Comparison of ENCODE assay signal across 24 cellular contexts in genomic region chr3:188476930-188477329, GRCh38.
DNase-seq lines count a peak whose midpoint lies in the region; ATAC-seq and TF ChIP-seq lines count a peak whose summit lies in the region.
"Had no signal": no experiment of that assay in that cellular context is flagged by ENCODE, and none has a peak within 500 bp of the region (broad histone marks: within the 10 kb centered on the region; RNA-seq: fewer than 3 reads in every experiment).

No MANE protein-coding gene starts in this region.

- no peaks in the 10 kb centered on the region for H3K36me3 Mint-ChIP-seq in GM23338 (ENCODE audit: low read depth)
- no peaks in the 10 kb centered on the region for H3K36me3 Mint-ChIP-seq in chondrocyte (ENCODE audit: low read depth)

- no peaks in the 10 kb centered on the region for H3K36me3 ChIP-seq in GM23338 (ENCODE audit: insufficient read depth)

- H3K27ac ChIP-seq in GM23338 (ENCODE audit: low read depth) (peak overlapping the region; percentile 28; the same call in 1 of the 2 replicates), right cardiac atrium (ENCODE audit: low read length) (peak overlapping the region; percentile 68)
- H3K27ac ChIP-seq: dorsolateral prefrontal cortex, SK-N-MC, testis had no signal

- POLR2A ChIA-PET in HEK293T (lab: Yijun Ruan, JAX), result no interaction called here

- H3K4me3 Mint-ChIP-seq in GM23338, result no peak overlapping the region
- no peak overlapping the region for H3K4me3 Mint-ChIP-seq in chondrocyte (ENCODE audit: unreplicated experiment)
- H3K4me3 Mint-ChIP-seq: activated naive CD8-positive, alpha-beta T cell treated with anti-CD3 and anti-CD28 coated beads for 36 hours had no signal

- no peaks in the 10 kb centered on the region for H3K9me2 ChIP-seq in GM23338 (ENCODE audit: insufficient read depth)

- H4K20me1 ChIP-seq in GM23338 (replicated peaks; ENCODE audit: insufficient read depth), result no peaks in the 10 kb centered on the region

- ATAC-seq in GM23338 (no peak), right cardiac atrium (peak; percentile 12 to 56), sciatic nerve (peak; percentile 85), HG03135 (IDR thresholded peaks at IDR 0.05; ENCODE audit: unreplicated experiment) (no peak)
- ATAC-seq: K562 had no signal

- no peaks in the 10 kb centered on the region; the same call in 1 of the 2 replicates for H3K4me1 ChIP-seq in GM23338 (ENCODE audit: insufficient read depth)
- H3K4me1 ChIP-seq in right cardiac atrium (ENCODE audit: control insufficient read depth, insufficient read depth, low read length), result peaks cover 5% of the 10 kb centered on the region
- H3K4me1 ChIP-seq: testis had no signal

- H3K79me2 ChIP-seq in GM23338 (replicated peaks; ENCODE audit: insufficient read depth), result no peaks in the 10 kb centered on the region

- intact Hi-C loops in right cardiac atrium (cut with DNase I) (no loop called here), sciatic nerve (cut with DNase I) (no loop called here)

- H3K27ac Mint-ChIP-seq in GM23338 (peak overlapping the region; percentile 26; the same call in 1 of the 2 replicates), chondrocyte (ENCODE audit: unreplicated experiment) (peak overlapping the region; percentile 72)
- H3K27ac Mint-ChIP-seq: activated naive CD8-positive, alpha-beta T cell treated with anti-CD3 and anti-CD28 coated beads for 36 hours had no signal

- H3K4me1 Mint-ChIP-seq in GM23338 (peaks cover 16% of the 10 kb centered on the region; the same call in 2 of the 3 replicates), chondrocyte (ENCODE audit: low read depth) (peaks cover 61% of the 10 kb centered on the region)

- H3K4me3 ChIP-seq in GM23338 (no peak overlapping the region), right cardiac atrium (ENCODE audit: low read length) (no peak overlapping the region)
- H3K4me3 ChIP-seq: dorsolateral prefrontal cortex, K562, lung, SK-N-MC, testis had no signal

- no peaks in the 10 kb centered on the region for H3K27me3 ChIP-seq in GM23338 (ENCODE audit: insufficient read depth)
- no peaks in the 10 kb centered on the region for H3K27me3 ChIP-seq in right cardiac atrium (ENCODE audit: control insufficient read depth, insufficient read depth)
- H3K27me3 ChIP-seq: dorsolateral prefrontal cortex, testis had no signal

- no peaks in the 10 kb centered on the region for H3F3A ChIP-seq in GM23338 (replicated peaks; ENCODE audit: low read depth)

- DNase-seq in GM23338 (ENCODE audit: low spot score), result peak; percentile 21
- no peak for DNase-seq in chondrocyte (ENCODE audit: low spot score)
- peak in 1 of 3 donors; percentile 18 for DNase-seq in right cardiac atrium
- DNase-seq in sciatic nerve (ENCODE audit: low spot score), result no peak
- no peak for DNase-seq in 8988T
- DNase-seq in HEK293T (ENCODE audit: extremely low spot score), result no peak
- DNase-seq: ACHN; activated effector memory CD4-positive, alpha-beta T cell treated with Interleukin-2 at 50 U/mL for 16 hours; activated naive CD8-positive, alpha-beta T cell treated with anti-CD3 and anti-CD28 coated beads for 36 hours; activated T-cell treated with anti-CD3 and anti-CD28 coated beads for 4 hours; central memory CD4-positive, alpha-beta T cell; dorsolateral prefrontal cortex; GOT3; kidney; NCI-H2081 treated with DMSO at 0.1 percent for 48 hours; NCI-H446 treated with DMSO at 0.1 percent for 48 hours; posterior cingulate gyrus; stimulated activated naive CD4-positive, alpha-beta T cell treated with Interleukin-2 at 50 U/mL for 16 hours; T-helper 2 cell; testis had no signal

- WGBS in right cardiac atrium, result 41% methylated on average over 4 of the region's 4 CpGs

- no peaks in the 10 kb centered on the region for H3K27me3 Mint-ChIP-seq in GM23338 (ENCODE audit: insufficient read depth, low read depth, poor library complexity)
- H3K27me3 Mint-ChIP-seq in chondrocyte (ENCODE audit: low read depth), result no peaks in the 10 kb centered on the region
- H3K27me3 Mint-ChIP-seq: activated naive CD8-positive, alpha-beta T cell treated with anti-CD3 and anti-CD28 coated beads for 36 hours had no signal

- CTCF ChIA-PET in HEK293T (lab: Yijun Ruan, JAX), result no interaction called here

- no peak overlapping the region for H2AFZ ChIP-seq in GM23338

- TF ChIP-seq CTCF in GM23338 (conservative IDR thresholded peaks at IDR 0.05; ENCODE audit: low read depth in 2 of 2) (no peak), chondrocyte (IDR thresholded peaks at IDR 0.05) (no peak)

- H3K9me3 ChIP-seq in right cardiac atrium (ENCODE audit: control insufficient read depth, low read length), result no peaks in the 10 kb centered on the region
- H3K9me3 ChIP-seq: testis had no signal

- no peaks in the 10 kb centered on the region for H3K9me3 Mint-ChIP-seq in GM23338
- no peaks in the 10 kb centered on the region for H3K9me3 Mint-ChIP-seq in chondrocyte (ENCODE audit: low read depth)

- H3K4me2 ChIP-seq in GM23338, result no peak overlapping the region

TF ChIP-seq in GM23338, 12 proteins besides CTCF, POLR2A, EP300 and RAD21 (continues in another document):
- TF ChIP-seq STAT1 (IDR thresholded peaks at IDR 0.05; ENCODE audit: unreplicated experiment), result no peak
- no peak for TF ChIP-seq ZNF114 (CRISPR knock-in tag; IDR thresholded peaks at IDR 0.05)
- no peak for TF ChIP-seq EZH2 (IDR thresholded peaks at IDR 0.05; ENCODE audit: low read depth, unreplicated experiment)
- no peak for TF ChIP-seq JUNB (IDR thresholded peaks at IDR 0.05; ENCODE audit: unreplicated experiment)
- no peak for TF ChIP-seq REST (IDR thresholded peaks at IDR 0.05; ENCODE audit: unreplicated experiment)
- TF ChIP-seq CREB1 (CRISPR knock-in tag; IDR thresholded peaks at IDR 0.05; ENCODE audit: low read depth), result no peak
- no peak for TF ChIP-seq POLR2AphosphoS5 (IDR thresholded peaks at IDR 0.05; ENCODE audit: low read depth)
- TF ChIP-seq ZNF331 (CRISPR knock-in tag; IDR thresholded peaks at IDR 0.05; ENCODE audit: low read depth), result no peak

TF ChIP-seq in HEK293T, 16 proteins besides CTCF, POLR2A, EP300 and RAD21:
- TF ChIP-seq ZNF384 (IDR thresholded peaks at IDR 0.05) (no peak), FOXA1 (IDR thresholded peaks at IDR 0.05) (no peak), CTBP1 (IDR thresholded peaks at IDR 0.05; ENCODE audit: borderline replicate concordance) (no peak)

Comparison
In these comparisons a context has a peak if more than half of its experiments do, and no peak if none do; other contexts are left out.
1. ATAC-seq: peak in right cardiac atrium (2 of 2) and sciatic nerve (single experiment); none in GM23338 (single experiment) and HG03135 (single experiment).